In the genomic region with DNA sequence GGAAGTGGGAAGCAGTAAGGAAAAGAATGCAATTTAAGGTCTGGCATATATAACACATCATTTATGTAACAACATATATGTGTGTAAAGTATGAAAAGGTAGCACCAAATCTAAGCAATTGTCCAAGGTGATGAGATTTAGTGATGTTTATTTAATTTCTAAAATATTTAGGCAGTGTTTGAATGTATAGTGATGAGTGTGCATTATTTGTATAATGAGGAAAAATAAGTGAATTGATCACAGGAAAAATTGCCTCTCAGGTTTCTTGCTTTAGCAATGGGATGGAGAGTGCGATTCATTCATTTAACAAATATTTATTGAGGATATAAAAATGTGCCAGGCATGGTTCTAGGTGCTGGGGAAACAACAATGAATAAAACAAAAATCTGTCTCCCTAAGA, we compare ENCODE assay signal across 12 cellular contexts. TPM values are rescaled to one million over a fixed set of nuclear protein-coding genes. Genes with fewer than 3 reads are reported as not detected.
DNase-seq lines count a peak whose midpoint lies in the region; ATAC-seq and TF ChIP-seq lines count a peak whose summit lies in the region.
"Had no signal": no experiment of that assay in that cellular context is flagged by ENCODE, and none has a peak within 500 bp of the region (broad histone marks: within the 10 kb centered on the region; RNA-seq: fewer than 3 reads in every experiment).

No MANE protein-coding gene starts in this region.

- no CpG with 5 or more reads among the region's 1 CpG for WGBS in endodermal cell (ENCODE audit: insufficient coverage in 1 of 2, insufficient read length in 1 of 2), 2 experiments

- H3K9ac ChIP-seq in OCI-LY1 (ENCODE audit: low read length) (no peak overlapping the region; the same call in 1 of the 2 replicates), endodermal cell (ENCODE audit: extremely low read depth, low read length, poor library complexity, severe bottlenecking) (no peak overlapping the region)

- H3K4me3 Mint-ChIP-seq in activated CD4-positive, alpha-beta T cell treated with anti-CD3 and anti-CD28 coated beads for 36 hours = no peak overlapping the region
- no peak overlapping the region for H3K4me3 Mint-ChIP-seq in endodermal cell

- no peaks in the 10 kb centered on the region for H3K27me3 Mint-ChIP-seq in activated CD4-positive, alpha-beta T cell treated with anti-CD3 and anti-CD28 coated beads for 36 hours
- no peaks in the 10 kb centered on the region for H3K27me3 Mint-ChIP-seq in endodermal cell (ENCODE audit: insufficient read depth)

- H3K4me3 ChIP-seq in OCI-LY1 (ENCODE audit: low read depth, low read length, poor library complexity, severe bottlenecking) = no peak overlapping the region
- no peak overlapping the region for H3K4me3 ChIP-seq in endodermal cell (ENCODE audit: low read length)
- no peak overlapping the region for H3K4me3 ChIP-seq in osteoblast (ENCODE audit: insufficient read depth, low read length)
- H3K4me3 ChIP-seq: cardiac muscle cell had no signal

- CTCF ChIA-PET in activated CD4-positive, alpha-beta T cell treated with anti-CD3 and anti-CD28 coated beads for 36 hours (lab: Charles Lee) = no interaction called here

- POLR2A ChIA-PET in activated CD4-positive, alpha-beta T cell treated with anti-CD3 and anti-CD28 coated beads for 36 hours (lab: Charles Lee) = no interaction called here

- TF ChIP-seq CTCF in OCI-LY1 (IDR thresholded peaks at IDR 0.05; ENCODE audit: low read length) = no peak
- TF ChIP-seq CTCF in endodermal cell (conservative IDR thresholded peaks at IDR 0.05) = no peak
- TF ChIP-seq CTCF in osteoblast (IDR thresholded peaks at IDR 0.05; ENCODE audit: extremely low read depth, low read depth, low read length) = no peak

- H3K27me3 ChIP-seq in OCI-LY1 (ENCODE audit: insufficient read depth, low read length) (no peaks in the 10 kb centered on the region), endodermal cell (ENCODE audit: control insufficient read depth, insufficient read depth, low read length, poor library complexity, severe bottlenecking) (no peaks in the 10 kb centered on the region), osteoblast (ENCODE audit: insufficient read depth, low read length) (no peaks in the 10 kb centered on the region)
- H3K27me3 ChIP-seq: cardiac muscle cell had no signal

- H3K36me3 ChIP-seq in OCI-LY1 (ENCODE audit: insufficient read depth, low read length) (peaks cover 11% of the 10 kb centered on the region; the same call in 1 of the 2 replicates), endodermal cell (ENCODE audit: control insufficient read depth, insufficient read depth, low read length) (peaks cover 11% of the 10 kb centered on the region), osteoblast (ENCODE audit: insufficient read depth, low read length) (peaks cover 12% of the 10 kb centered on the region)
- H3K36me3 ChIP-seq: cardiac muscle cell had no signal

- no peaks in the 10 kb centered on the region for H3K9me3 Mint-ChIP-seq in activated CD4-positive, alpha-beta T cell treated with anti-CD3 and anti-CD28 coated beads for 36 hours (ENCODE audit: low read depth)
- H3K9me3 Mint-ChIP-seq in endodermal cell = peaks cover 47% of the 10 kb centered on the region

- no peak overlapping the region for H2AFZ ChIP-seq in OCI-LY1 (ENCODE audit: low read length)
- H2AFZ ChIP-seq in osteoblast (ENCODE audit: low read length) = no peak overlapping the region

- H3F3A ChIP-seq in OCI-LY1 (ENCODE audit: insufficient read depth, low read length) = no peaks in the 10 kb centered on the region

- no peak for DNase-seq in activated CD4-positive, alpha-beta T cell treated with anti-CD3 and anti-CD28 coated beads for 36 hours
- DNase-seq in activated CD4-positive, alpha-beta T cell treated with anti-CD3 and anti-CD28 coated beads, Interleukin-2, amount 50 U/mL, for 1 hour = no peak
- DNase-seq in endodermal cell (no peak), osteoblast (ENCODE audit: insufficient read length, low spot score, missing footprints) (no peak), NCI-H748 treated with DMSO at 0.1 percent for 48 hours (lab: John Stamatoyannopoulos, UW) (no peak), OCI-M1 (lab: John Stamatoyannopoulos, UW) (no peak), left ventricle myocardium superior (no peak)
- DNase-seq: activated effector memory CD4-positive, alpha-beta T cell treated with Interleukin-2 at 50 U/mL for 16 hours; left colon; small intestine had no signal

- peaks cover 19% of the 10 kb centered on the region for H3K4me1 Mint-ChIP-seq in activated CD4-positive, alpha-beta T cell treated with anti-CD3 and anti-CD28 coated beads for 36 hours
- peaks cover 5% of the 10 kb centered on the region for H3K4me1 Mint-ChIP-seq in endodermal cell

- peaks cover 28% of the 10 kb centered on the region for H3K4me1 ChIP-seq in OCI-LY1 (ENCODE audit: insufficient read depth, low read length, severe bottlenecking)
- H3K4me1 ChIP-seq in endodermal cell (ENCODE audit: control insufficient read depth, insufficient read depth, low read length) = no peaks in the 10 kb centered on the region
- H3K4me1 ChIP-seq in osteoblast (ENCODE audit: insufficient read depth, low read length) = peaks cover 21% of the 10 kb centered on the region

- no peaks in the 10 kb centered on the region for H3K9me2 ChIP-seq in OCI-LY1 (ENCODE audit: low read depth, low read length)

- H3K9me3 ChIP-seq in OCI-LY1 (ENCODE audit: low read length) (no peaks in the 10 kb centered on the region), endodermal cell (ENCODE audit: control insufficient read depth, low read length) (no peaks in the 10 kb centered on the region), osteoblast (ENCODE audit: low read depth, low read length) (no peaks in the 10 kb centered on the region)

- H3K27ac ChIP-seq in OCI-LY1 (ENCODE audit: low read depth, low read length, poor library complexity, severe bottlenecking) (peak overlapping the region; percentile 78), endodermal cell (ENCODE audit: low read depth, low read length) (peak overlapping the region; percentile 87), osteoblast (ENCODE audit: low read depth, low read length) (peak overlapping the region; percentile 27)
- H3K27ac ChIP-seq: cardiac muscle cell had no signal

- H3K4me2 ChIP-seq in OCI-LY1 (ENCODE audit: low read length) = peak overlapping the region; percentile 23; the same call in 1 of the 2 replicates
- H3K4me2 ChIP-seq in osteoblast (ENCODE audit: insufficient read depth, low read length) = no peak overlapping the region

- intact Hi-C loops in activated CD4-positive, alpha-beta T cell treated with anti-CD3 and anti-CD28 coated beads for 36 hours (cut with DNase I, micrococcal nuclease) = loop anchor here in 1 of 2 experiments (1.0 to 10.0 kb wide), 3 partner anchors 148 to 1106 kb away; partner anchors contain the start of genes GSPT2 and NUDT11
- intact Hi-C loops in left ventricle myocardium superior (cut with micrococcal nuclease) = no loop called here

- ATAC-seq in activated CD4-positive, alpha-beta T cell treated with anti-CD3 and anti-CD28 coated beads for 36 hours = no peak
- ATAC-seq in left ventricle myocardium superior = no peak
- ATAC-seq: left colon had no signal

- H4K20me1 ChIP-seq in OCI-LY1 (ENCODE audit: insufficient read depth, low read length) (no peaks in the 10 kb centered on the region), osteoblast (ENCODE audit: insufficient read depth, low read length) (peaks cover 15% of the 10 kb centered on the region)

- no peaks in the 10 kb centered on the region for H3K79me2 ChIP-seq in OCI-LY1 (ENCODE audit: insufficient read depth, low read length)
- peaks cover 28% of the 10 kb centered on the region for H3K79me2 ChIP-seq in osteoblast (ENCODE audit: insufficient read depth, low read length)

- no peaks in the 10 kb centered on the region for H3K36me3 Mint-ChIP-seq in activated CD4-positive, alpha-beta T cell treated with anti-CD3 and anti-CD28 coated beads for 36 hours (ENCODE audit: low read depth)
- peaks cover 13% of the 10 kb centered on the region for H3K36me3 Mint-ChIP-seq in endodermal cell (ENCODE audit: low read depth)

- peak overlapping the region; percentile 78 for H3K27ac Mint-ChIP-seq in activated CD4-positive, alpha-beta T cell treated with anti-CD3 and anti-CD28 coated beads for 36 hours
- no peak overlapping the region for H3K27ac Mint-ChIP-seq in endodermal cell

RNA-seq across cellular contexts. Expression of gene MAGED1, which starts 2.2 kb away (rescaled TPM):
- 10 to 100 TPM; 46.8 to 55.4 TPM for total RNA-seq in activated CD4-positive, alpha-beta T cell treated with anti-CD3 and anti-CD28 coated beads for 36 hours
- total RNA-seq in endodermal cell (100 to 1,000 TPM; 344 to 419 TPM), osteoblast (257 and 258 TPM in 2 replicates), left ventricle myocardium superior (68.3 TPM)
- 371 TPM for polyA plus RNA-seq in endodermal cell (2013, experiment 1 of 2)
- 352 TPM for polyA plus RNA-seq in endodermal cell (2013, experiment 2 of 2)

Comparison
In these comparisons a context has a peak if more than half of its experiments do, and no peak if none do; other contexts are left out.
1. H3K27ac ChIP-seq: peak in every context shown above with its lines; median percentile 87 in endodermal cell; 78 in OCI-LY1; 27 in osteoblast.